ENCODE assay signal across 8 cellular contexts in the genomic region with DNA sequence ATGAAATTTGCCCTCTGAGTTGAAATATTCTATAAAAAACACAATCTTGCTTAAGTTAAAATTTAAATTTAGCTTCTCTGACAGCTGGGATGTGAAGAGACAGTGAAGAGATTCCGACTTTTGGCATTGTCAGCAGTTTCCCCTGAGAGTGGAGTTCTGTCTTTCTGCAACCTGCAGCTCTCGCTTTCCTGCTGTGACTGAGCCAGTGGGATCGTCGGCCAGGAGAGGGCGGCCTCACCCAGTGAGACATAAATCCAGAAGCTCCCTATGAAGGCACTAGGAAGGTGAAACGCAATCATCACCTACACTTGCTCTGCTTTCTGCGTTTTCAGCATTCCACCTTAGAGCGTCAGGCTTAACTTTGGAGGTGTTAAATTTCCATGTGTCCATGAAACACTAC.
A peak's percentile ranks its signal among the peaks of the same experiment; 100 is the strongest.
DNase-seq lines count a peak whose midpoint lies in the region; ATAC-seq lines count a peak whose summit lies in the region.

No MANE protein-coding gene starts in this region.

- DNase-seq in D341Med (ENCODE audit: low spot score), result peak; percentile 61
- peak; percentile 62 for DNase-seq in HT-29 (ENCODE audit: low spot score)
- DNase-seq in SK-MEL-5 (ENCODE audit: low read depth, low spot score), result peak; percentile 60
- DNase-seq in inferior parietal cortex (ENCODE audit: extremely low spot score), result peak; percentile 18
- no peak for DNase-seq in activated T-cell treated with anti-CD3 and anti-CD28 coated beads, Interleukin-2, amount 50 U/mL, for 48 hours
- DNase-seq in activated CD4-positive, alpha-beta T cell treated with anti-CD3 and anti-CD28 coated beads for 1 hour, result no peak
- no peak for DNase-seq in activated CD4-positive, alpha-beta T cell treated with anti-CD3 and anti-CD28 coated beads for 4 hours

- in situ Hi-C loops in SK-MEL-5 (cut with HindIII; ENCODE audit: low pct_unique_long_range_greater_than_20kb, low sequenced_read_pairs), result no loop called here

- ATAC-seq in esophagus mucosa, result no peak

Comparison
In these comparisons a context has a peak if more than half of its experiments do, and no peak if none do; other contexts are left out.
1. DNase-seq: peak in D341Med (single experiment), HT-29 (single experiment), SK-MEL-5 (single experiment) and inferior parietal cortex (single experiment); none in activated T-cell treated with anti-CD3 and anti-CD28 coated beads, Interleukin-2, amount 50 U/mL, for 48 hours (0 of 2), activated CD4-positive, alpha-beta T cell treated with anti-CD3 and anti-CD28 coated beads for 1 hour (single experiment) and activated CD4-positive, alpha-beta T cell treated with anti-CD3 and anti-CD28 coated beads for 4 hours (0 of 2).